1 cellular context compared by ENCODE assay signal in the genomic region with DNA sequence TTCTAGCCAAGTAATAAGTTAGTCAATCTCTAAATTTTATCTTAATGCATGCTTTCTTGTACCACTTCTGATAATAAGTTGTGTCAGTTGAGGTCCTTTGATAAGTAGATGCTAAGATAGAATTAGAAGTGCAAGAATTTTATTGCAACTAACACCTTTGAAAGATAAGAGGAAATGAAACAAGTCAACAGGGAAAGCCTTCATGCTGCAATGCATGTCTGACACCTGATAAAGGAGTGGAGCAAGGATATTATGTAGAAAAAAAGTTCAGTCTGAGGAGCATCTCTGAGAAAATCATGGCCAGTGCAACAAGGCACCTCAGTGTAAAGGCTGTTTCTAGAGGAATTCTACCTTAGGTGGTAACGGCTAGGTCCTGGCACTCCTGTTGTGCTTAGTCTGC.
TF ChIP-seq lines count a peak whose summit lies in the region.

No MANE protein-coding gene starts in this region.

TF ChIP-seq in H1, 55 proteins besides CTCF, POLR2A, EP300 and RAD21:
- TF ChIP-seq CBX8 (IDR thresholded peaks at IDR 0.05; ENCODE audit: borderline replicate concordance, low read depth, low read length), result no peak
- no peak for TF ChIP-seq TBP (IDR thresholded peaks at IDR 0.05; ENCODE audit: low read depth, low read length)
- TF ChIP-seq ASH2L (IDR thresholded peaks at IDR 0.05; ENCODE audit: low read length), result no peak
- TF ChIP-seq JUND (IDR thresholded peaks at IDR 0.05; ENCODE audit: low read length), result no peak
- TF ChIP-seq JUN (IDR thresholded peaks at IDR 0.05; ENCODE audit: low read depth, low read length), result no peak
- TF ChIP-seq CHD7 (IDR thresholded peaks at IDR 0.05; ENCODE audit: insufficient replicate concordance, low read length), result no peak
- TF ChIP-seq, protein P1, sequence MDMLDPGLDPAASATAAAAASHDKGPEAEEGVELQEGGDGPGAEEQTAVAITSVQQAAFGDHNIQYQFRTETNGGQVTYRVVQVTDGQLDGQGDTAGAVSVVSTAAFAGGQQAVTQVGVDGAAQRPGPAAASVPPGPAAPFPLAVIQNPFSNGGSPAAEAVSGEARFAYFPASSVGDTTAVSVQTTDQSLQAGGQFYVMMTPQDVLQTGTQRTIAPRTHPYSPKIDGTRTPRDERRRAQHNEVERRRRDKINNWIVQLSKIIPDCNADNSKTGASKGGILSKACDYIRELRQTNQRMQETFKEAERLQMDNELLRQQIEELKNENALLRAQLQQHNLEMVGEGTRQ (IDR thresholded peaks at IDR 0.05; ENCODE audit: low read length), result no peak
- no peak for TF ChIP-seq TAF1 (IDR thresholded peaks at IDR 0.05; ENCODE audit: low read depth, low read length)
- no peak for TF ChIP-seq SRF (IDR thresholded peaks at IDR 0.05; ENCODE audit: low read depth, low read length)
- TF ChIP-seq HDAC2 (IDR thresholded peaks at IDR 0.05; ENCODE audit: borderline replicate concordance in 1 of 2, low read depth in 2 of 2, low read length in 2 of 2), result no peak
- no peak for TF ChIP-seq SIRT6 (IDR thresholded peaks at IDR 0.05; ENCODE audit: low read length)
- no peak for TF ChIP-seq POLR2AphosphoS5 (IDR thresholded peaks at IDR 0.05; ENCODE audit: low read depth, low read length)
- TF ChIP-seq NRF1 (IDR thresholded peaks at IDR 0.05; ENCODE audit: low read depth, low read length), result no peak
- no peak for TF ChIP-seq NANOG (IDR thresholded peaks at IDR 0.05; ENCODE audit: insufficient read depth, low read depth, low read length, poor library complexity, severe bottlenecking)
- no peak for TF ChIP-seq TAF7 (optimal IDR thresholded peaks at IDR 0.05; ENCODE audit: borderline replicate concordance, low read depth, low read length)
- TF ChIP-seq POU5F1 (IDR thresholded peaks at IDR 0.05; ENCODE audit: low read depth, low read length), result no peak
- TF ChIP-seq PHF8 (conservative IDR thresholded peaks at IDR 0.05; ENCODE audit: low read depth, low read length), result no peak
- no peak for TF ChIP-seq SP2 (IDR thresholded peaks at IDR 0.05; ENCODE audit: low read length)
